ENCODE assay signal across 30 cellular contexts in the genomic region with DNA sequence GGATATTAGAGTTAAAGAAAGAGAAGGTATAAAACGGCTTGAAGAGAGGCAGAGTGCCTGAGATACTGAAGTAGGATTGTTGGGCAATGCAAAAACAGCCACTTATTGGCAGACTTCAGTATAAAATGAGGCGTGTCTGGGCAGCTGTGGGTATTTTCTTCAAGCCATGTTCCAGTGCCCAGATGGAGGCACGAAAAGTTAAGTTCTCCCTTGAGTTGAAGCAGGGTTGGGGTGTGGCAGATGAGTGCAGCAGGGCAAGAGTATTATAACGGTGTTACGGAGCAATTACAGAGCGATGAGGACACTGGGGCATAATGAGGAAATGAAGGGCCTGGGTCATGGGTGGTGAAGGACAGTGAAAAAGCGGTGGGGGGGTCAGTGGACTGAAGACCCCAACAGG.
"Had no signal": no experiment of that assay in that cellular context is flagged by ENCODE, and none has a peak within 500 bp of the region (broad histone marks: within the 10 kb centered on the region; RNA-seq: fewer than 3 reads in every experiment).

No MANE protein-coding gene starts in this region.

- H3K27ac Mint-ChIP-seq: activated B cell treated with CpG ODN at 0.5 μM for 24 hours; activated CD4-positive, alpha-beta memory T cell treated with anti-CD3 and anti-CD28 coated beads for 36 hours; activated CD8-positive, alpha-beta memory T cell treated with anti-CD3 and anti-CD28 coated beads, Interleukin-2, amount 10 ng/mL, durations not matched to agents 7 days and 5 days; activated CD8-positive, alpha-beta T cell treated with anti-CD3 and anti-CD28 coated beads, Interleukin-2, amount 10 ng/mL, durations not matched to agents 7 days and 5 days; activated naive CD4-positive, alpha-beta T cell treated with anti-CD3 and anti-CD28 coated beads, Interleukin-2, amount 10 ng/mL, durations not matched to agents 7 days and 5 days; activated naive CD4-positive, alpha-beta T cell treated with anti-CD3 and anti-CD28 coated beads, Interleukin-2, amount 50 U/mL, for 72 hours; activated naive CD8-positive, alpha-beta T cell treated with anti-CD3 and anti-CD28 coated beads, Interleukin-2, amount 10 ng/mL, durations not matched to agents 7 days and 5 days; dendritic cell treated with granulocyte-macrophage colony-stimulating factor and Interleukin-4, amounts not matched to agents 40 ng/mL and 50 ng/mL, for 4 days; endodermal cell; T-helper 17 cell; T-helper 2 cell treated with Interferon-gamma antibody and Interleukin-4, amounts not matched to agents 5 μg/mL and 100 μg/mL, for 36 hours had no signal

- H3K9me3 ChIP-seq: ascending aorta had no signal

- H3K27me3 ChIP-seq: ascending aorta had no signal

- H3K27ac ChIP-seq: ascending aorta, coronary artery, dorsolateral prefrontal cortex, WERI-Rb-1 had no signal

- H3K36me3 ChIP-seq: ascending aorta, WERI-Rb-1 had no signal

- H3K4me3 ChIP-seq: ascending aorta, coronary artery, dorsolateral prefrontal cortex had no signal

- H3K4me3 Mint-ChIP-seq: activated B cell treated with CpG ODN at 0.5 μM for 24 hours; activated CD4-positive, alpha-beta memory T cell treated with anti-CD3 and anti-CD28 coated beads for 36 hours; activated CD8-positive, alpha-beta memory T cell treated with anti-CD3 and anti-CD28 coated beads, Interleukin-2, amount 10 ng/mL, durations not matched to agents 7 days and 5 days; activated CD8-positive, alpha-beta T cell treated with anti-CD3 and anti-CD28 coated beads, Interleukin-2, amount 10 ng/mL, durations not matched to agents 7 days and 5 days; activated naive CD4-positive, alpha-beta T cell treated with anti-CD3 and anti-CD28 coated beads, Interleukin-2, amount 10 ng/mL, durations not matched to agents 7 days and 5 days; activated naive CD8-positive, alpha-beta T cell treated with anti-CD3 and anti-CD28 coated beads, Interleukin-2, amount 10 ng/mL, durations not matched to agents 7 days and 5 days; brain; central memory CD8-positive, alpha-beta T cell; dendritic cell treated with granulocyte-macrophage colony-stimulating factor and Interleukin-4, amounts not matched to agents 40 ng/mL and 50 ng/mL, for 4 days; endodermal cell; T-helper 17 cell; T-helper 2 cell treated with Interferon-gamma antibody and Interleukin-4, amounts not matched to agents 5 μg/mL and 100 μg/mL, for 36 hours had no signal

- H3K9me3 Mint-ChIP-seq: activated B cell treated with CpG ODN at 0.5 μM for 24 hours; activated CD4-positive, alpha-beta memory T cell treated with anti-CD3 and anti-CD28 coated beads for 36 hours; activated naive CD4-positive, alpha-beta T cell treated with anti-CD3 and anti-CD28 coated beads, Interleukin-2, amount 10 ng/mL, durations not matched to agents 7 days and 5 days; activated naive CD4-positive, alpha-beta T cell treated with anti-CD3 and anti-CD28 coated beads, Interleukin-2, amount 50 U/mL, for 72 hours; activated naive CD8-positive, alpha-beta T cell treated with anti-CD3 and anti-CD28 coated beads, Interleukin-2, amount 10 ng/mL, durations not matched to agents 7 days and 5 days; central memory CD8-positive, alpha-beta T cell; dendritic cell treated with granulocyte-macrophage colony-stimulating factor and Interleukin-4, amounts not matched to agents 40 ng/mL and 50 ng/mL, for 4 days; endodermal cell; T-helper 2 cell treated with Interferon-gamma antibody and Interleukin-4, amounts not matched to agents 5 μg/mL and 100 μg/mL, for 36 hours had no signal

- ATAC-seq: activated CD4-positive, CD25-positive, alpha-beta regulatory T cell treated with anti-CD3 and anti-CD28 coated beads, Interleukin-2, amount 50 U/mL, for 24 hours; activated CD8-positive, alpha-beta memory T cell treated with anti-CD3 and anti-CD28 coated beads, Interleukin-2, amount 10 ng/mL, durations not matched to agents 7 days and 5 days; activated CD8-positive, alpha-beta T cell treated with anti-CD3 and anti-CD28 coated beads, Interleukin-2, amount 10 ng/mL, durations not matched to agents 7 days and 5 days; activated naive CD4-positive, alpha-beta T cell treated with anti-CD3 and anti-CD28 coated beads, Interleukin-2, amount 50 U/mL, for 72 hours; esophagus mucosa; T-helper 17 cell had no signal

- H3K4me1 ChIP-seq: ascending aorta had no signal

- H3K36me3 Mint-ChIP-seq: activated CD4-positive, alpha-beta memory T cell treated with anti-CD3 and anti-CD28 coated beads for 36 hours; activated CD8-positive, alpha-beta memory T cell treated with anti-CD3 and anti-CD28 coated beads, Interleukin-2, amount 10 ng/mL, durations not matched to agents 7 days and 5 days; activated naive CD4-positive, alpha-beta T cell treated with anti-CD3 and anti-CD28 coated beads, Interleukin-2, amount 10 ng/mL, durations not matched to agents 7 days and 5 days; activated naive CD4-positive, alpha-beta T cell treated with anti-CD3 and anti-CD28 coated beads, Interleukin-2, amount 50 U/mL, for 72 hours; activated naive CD8-positive, alpha-beta T cell treated with anti-CD3 and anti-CD28 coated beads, Interleukin-2, amount 10 ng/mL, durations not matched to agents 7 days and 5 days; brain had no signal

- H3K4me1 Mint-ChIP-seq: activated B cell treated with CpG ODN at 0.5 μM for 24 hours; activated CD8-positive, alpha-beta memory T cell treated with anti-CD3 and anti-CD28 coated beads, Interleukin-2, amount 10 ng/mL, durations not matched to agents 7 days and 5 days; activated naive CD4-positive, alpha-beta T cell treated with anti-CD3 and anti-CD28 coated beads, Interleukin-2, amount 10 ng/mL, durations not matched to agents 7 days and 5 days; activated naive CD8-positive, alpha-beta T cell treated with anti-CD3 and anti-CD28 coated beads, Interleukin-2, amount 10 ng/mL, durations not matched to agents 7 days and 5 days; brain; central memory CD8-positive, alpha-beta T cell; T-helper 17 cell had no signal

- DNase-seq: activated B cell treated with CpG ODN at 0.5 μM for 24 hours; activated CD4-positive, alpha-beta memory T cell treated with anti-CD3 and anti-CD28 coated beads for 36 hours; activated CD4-positive, alpha-beta T cell treated with anti-CD3 and anti-CD28 coated beads for 48 hours; activated CD8-positive, alpha-beta memory T cell treated with anti-CD3 and anti-CD28 coated beads, Interleukin-2, amount 10 ng/mL, durations not matched to agents 7 days and 5 days; activated CD8-positive, alpha-beta memory T cell treated with anti-CD3 and anti-CD28 coated beads, Interleukin-2, amount 50 U/mL, for 4 hours; activated CD8-positive, alpha-beta T cell treated with anti-CD3 and anti-CD28 coated beads, Interleukin-2, amount 10 ng/mL, durations not matched to agents 7 days and 5 days; activated gamma-delta T cell; activated naive CD4-positive, alpha-beta T cell; activated naive CD4-positive, alpha-beta T cell treated with anti-CD3 and anti-CD28 coated beads, Interleukin-2, amount 10 ng/mL, durations not matched to agents 7 days and 5 days; activated naive CD8-positive, alpha-beta T cell treated with anti-CD3 and anti-CD28 coated beads, Interleukin-2, amount 10 ng/mL, durations not matched to agents 7 days and 5 days; activated T-cell treated with anti-CD3 and anti-CD28 coated beads, Interleukin-2, amount 50 U/mL, for 1 hour; activated T-cell treated with anti-CD3 and anti-CD28 coated beads, Interleukin-2, amount 50 U/mL, for 48 hours; dorsolateral prefrontal cortex; effector memory CD4-positive, alpha-beta T cell; endodermal cell; foreskin fibroblast; head of caudate nucleus; T-helper 1 cell; T-helper 17 cell; T1000; WERI-Rb-1 had no signal
